Comparison of ENCODE assay signal across 8 cellular contexts in genomic region chr2:15651367-15651727, GRCh38.
"Had no signal": no experiment of that assay in that cellular context is flagged by ENCODE, and none has a peak within 500 bp of the region (broad histone marks: within the 10 kb centered on the region; RNA-seq: fewer than 3 reads in every experiment).

No MANE protein-coding gene starts in this region.

- H3K4me3 Mint-ChIP-seq: GM23338, H9 had no signal

- H3K9me3 Mint-ChIP-seq: GM23338, H9 had no signal

- DNase-seq: H9, HCEC 1CT had no signal

- ATAC-seq: GM23338, HepG2, K562 had no signal

- H3K27ac Mint-ChIP-seq: GM23338, H9 had no signal

- FAIRE-seq: H1, H54, HepG2, HTR-8/SVneo, K562 had no signal

- H3K4me3 ChIP-seq: GM23338, K562 had no signal
